1 cellular context compared by ENCODE assay signal in genomic region chr16:66894948-66895696, GRCh38.
TF ChIP-seq lines count a peak whose summit lies in the region.

No MANE protein-coding gene starts in this region.

TF ChIP-seq in HepG2, 621 proteins besides CTCF, POLR2A, EP300 and RAD21 (continued from another document and continues in another):
- TF ChIP-seq ZNF34 (CRISPR knock-in tag; IDR thresholded peaks at IDR 0.05; ENCODE audit: borderline replicate concordance) (no peak), ZSCAN9 (CRISPR knock-in tag; IDR thresholded peaks at IDR 0.05; ENCODE audit: borderline replicate concordance) (no peak), ZNF678 (CRISPR knock-in tag; IDR thresholded peaks at IDR 0.05) (0 out of 2 replicates have a peak, but pooled peaks have one; percentile 18), KAT7 (CRISPR knock-in tag; IDR thresholded peaks at IDR 0.05; ENCODE audit: borderline replicate concordance) (no peak), NFYB (CRISPR knock-in tag; IDR thresholded peaks at IDR 0.05) (no peak), ZBTB8A (CRISPR knock-in tag; IDR thresholded peaks at IDR 0.05; ENCODE audit: borderline replicate concordance, low read depth) (no peak), RFX1 (IDR thresholded peaks at IDR 0.05) (no peak), ZC3H13 (CRISPR knock-in tag; IDR thresholded peaks at IDR 0.05) (no peak), ZNF460 (CRISPR knock-in tag; IDR thresholded peaks at IDR 0.05; ENCODE audit: borderline replicate concordance) (no peak), CAMTA2 (CRISPR knock-in tag; IDR thresholded peaks at IDR 0.05; ENCODE audit: borderline replicate concordance) (no peak), GATAD1 (CRISPR knock-in tag; IDR thresholded peaks at IDR 0.05) (no peak; the same call in 1 of the 2 replicates), SALL2 (CRISPR knock-in tag; IDR thresholded peaks at IDR 0.05) (no peak), SP5 (CRISPR knock-in tag; IDR thresholded peaks at IDR 0.05; ENCODE audit: borderline replicate concordance, low read depth) (no peak), ZNF773 (CRISPR knock-in tag; IDR thresholded peaks at IDR 0.05; ENCODE audit: borderline replicate concordance) (no peak), ZNF142 (CRISPR knock-in tag; IDR thresholded peaks at IDR 0.05) (no peak), GZF1 (CRISPR knock-in tag; IDR thresholded peaks at IDR 0.05) (no peak), DNMT1 (CRISPR knock-in tag; IDR thresholded peaks at IDR 0.05) (no peak; the same call in 1 of the 2 replicates), ASH2L (IDR thresholded peaks at IDR 0.05; ENCODE audit: insufficient read length, low read depth, low read length) (no peak), ZSCAN29 (CRISPR knock-in tag; conservative IDR thresholded peaks at IDR 0.05) (no peak), ZBTB20 (CRISPR knock-in tag; IDR thresholded peaks at IDR 0.05; ENCODE audit: borderline replicate concordance, low read depth) (no peak), MZF1 (CRISPR knock-in tag; IDR thresholded peaks at IDR 0.05; ENCODE audit: borderline replicate concordance) (no peak), TCF7L2 (IDR thresholded peaks at IDR 0.05; ENCODE audit: low read depth, low read length) (no peak), PHF5A (CRISPR knock-in tag; IDR thresholded peaks at IDR 0.05; ENCODE audit: low read depth, unreplicated experiment) (no peak), HOXD1 (CRISPR knock-in tag; IDR thresholded peaks at IDR 0.05) (no peak), ZNF709 (CRISPR knock-in tag; IDR thresholded peaks at IDR 0.05) (no peak), ZBTB10 (CRISPR knock-in tag; IDR thresholded peaks at IDR 0.05; ENCODE audit: borderline replicate concordance) (no peak), ZNF629 (CRISPR knock-in tag; conservative IDR thresholded peaks at IDR 0.05) (no peak), NCOA1 (CRISPR knock-in tag; IDR thresholded peaks at IDR 0.05) (no peak), TSC22D2 (CRISPR knock-in tag; IDR thresholded peaks at IDR 0.05; ENCODE audit: borderline replicate concordance) (peak; percentile 63; the same call in 1 of the 2 replicates), ZNF224 (CRISPR knock-in tag; IDR thresholded peaks at IDR 0.05) (peak; percentile 52; the same call in 1 of the 2 replicates), ZFP82 (CRISPR knock-in tag; IDR thresholded peaks at IDR 0.05; ENCODE audit: borderline replicate concordance) (no peak), MXI1 (IDR thresholded peaks at IDR 0.05; ENCODE audit: borderline replicate concordance, low read depth, low read length) (no peak; the same call in 2 of the 3 replicates), ZFX (CRISPR knock-in tag; IDR thresholded peaks at IDR 0.05; ENCODE audit: low read depth) (peak; percentile 77), HHEX (CRISPR knock-in tag; IDR thresholded peaks at IDR 0.05) (no peak), RORA (CRISPR knock-in tag; IDR thresholded peaks at IDR 0.05) (no peak), ZFP62 (CRISPR knock-in tag; IDR thresholded peaks at IDR 0.05) (no peak), BHLHE40 (IDR thresholded peaks at IDR 0.05; ENCODE audit: low read length) (no peak), JUND (CRISPR knock-in tag; IDR thresholded peaks at IDR 0.05) (no peak), ZNF781 (CRISPR knock-in tag; IDR thresholded peaks at IDR 0.05; ENCODE audit: borderline replicate concordance, not compliant biosample characterization) (no peak)
- TF ChIP-seq, protein P1, sequence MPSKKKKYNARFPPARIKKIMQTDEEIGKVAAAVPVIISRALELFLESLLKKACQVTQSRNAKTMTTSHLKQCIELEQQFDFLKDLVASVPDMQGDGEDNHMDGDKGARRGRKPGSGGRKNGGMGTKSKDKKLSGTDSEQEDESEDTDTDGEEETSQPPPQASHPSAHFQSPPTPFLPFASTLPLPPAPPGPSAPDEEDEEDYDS (CRISPR knock-in tag; IDR thresholded peaks at IDR 0.05) = 0 out of 2 replicates have a peak, but pooled peaks have one; percentile 26
- TF ChIP-seq, protein P2, sequence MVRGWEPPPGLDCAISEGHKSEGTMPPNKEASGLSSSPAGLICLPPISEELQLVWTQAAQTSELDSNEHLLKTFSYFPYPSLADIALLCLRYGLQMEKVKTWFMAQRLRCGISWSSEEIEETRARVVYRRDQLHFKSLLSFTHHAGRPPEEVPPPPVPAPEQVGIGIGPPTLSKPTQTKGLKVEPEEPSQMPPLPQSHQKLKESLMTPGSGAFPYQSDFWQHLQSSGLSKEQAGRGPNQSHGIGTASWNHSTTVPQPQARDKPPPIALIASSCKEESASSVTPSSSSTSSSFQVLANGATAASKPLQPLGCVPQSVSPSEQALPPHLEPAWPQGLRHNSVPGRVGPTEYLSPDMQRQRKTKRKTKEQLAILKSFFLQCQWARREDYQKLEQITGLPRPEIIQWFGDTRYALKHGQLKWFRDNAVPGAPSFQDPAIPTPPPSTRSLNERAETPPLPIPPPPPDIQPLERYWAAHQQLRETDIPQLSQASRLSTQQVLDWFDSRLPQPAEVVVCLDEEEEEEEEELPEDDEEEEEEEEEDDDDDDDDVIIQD (CRISPR knock-in tag; IDR thresholded peaks at IDR 0.05; ENCODE audit: low read depth) = peak; percentile 64; the same call in 1 of the 2 replicates
- TF ChIP-seq, protein P3, sequence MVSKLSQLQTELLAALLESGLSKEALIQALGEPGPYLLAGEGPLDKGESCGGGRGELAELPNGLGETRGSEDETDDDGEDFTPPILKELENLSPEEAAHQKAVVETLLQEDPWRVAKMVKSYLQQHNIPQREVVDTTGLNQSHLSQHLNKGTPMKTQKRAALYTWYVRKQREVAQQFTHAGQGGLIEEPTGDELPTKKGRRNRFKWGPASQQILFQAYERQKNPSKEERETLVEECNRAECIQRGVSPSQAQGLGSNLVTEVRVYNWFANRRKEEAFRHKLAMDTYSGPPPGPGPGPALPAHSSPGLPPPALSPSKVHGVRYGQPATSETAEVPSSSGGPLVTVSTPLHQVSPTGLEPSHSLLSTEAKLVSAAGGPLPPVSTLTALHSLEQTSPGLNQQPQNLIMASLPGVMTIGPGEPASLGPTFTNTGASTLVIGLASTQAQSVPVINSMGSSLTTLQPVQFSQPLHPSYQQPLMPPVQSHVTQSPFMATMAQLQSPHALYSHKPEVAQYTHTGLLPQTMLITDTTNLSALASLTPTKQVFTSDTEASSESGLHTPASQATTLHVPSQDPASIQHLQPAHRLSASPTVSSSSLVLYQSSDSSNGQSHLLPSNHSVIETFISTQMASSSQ (IDR thresholded peaks at IDR 0.05; ENCODE audit: low read depth) = no peak
- TF ChIP-seq, protein P3 (CRISPR knock-in tag; IDR thresholded peaks at IDR 0.05; ENCODE audit: borderline replicate concordance) = no peak
- TF ChIP-seq, protein P4, sequence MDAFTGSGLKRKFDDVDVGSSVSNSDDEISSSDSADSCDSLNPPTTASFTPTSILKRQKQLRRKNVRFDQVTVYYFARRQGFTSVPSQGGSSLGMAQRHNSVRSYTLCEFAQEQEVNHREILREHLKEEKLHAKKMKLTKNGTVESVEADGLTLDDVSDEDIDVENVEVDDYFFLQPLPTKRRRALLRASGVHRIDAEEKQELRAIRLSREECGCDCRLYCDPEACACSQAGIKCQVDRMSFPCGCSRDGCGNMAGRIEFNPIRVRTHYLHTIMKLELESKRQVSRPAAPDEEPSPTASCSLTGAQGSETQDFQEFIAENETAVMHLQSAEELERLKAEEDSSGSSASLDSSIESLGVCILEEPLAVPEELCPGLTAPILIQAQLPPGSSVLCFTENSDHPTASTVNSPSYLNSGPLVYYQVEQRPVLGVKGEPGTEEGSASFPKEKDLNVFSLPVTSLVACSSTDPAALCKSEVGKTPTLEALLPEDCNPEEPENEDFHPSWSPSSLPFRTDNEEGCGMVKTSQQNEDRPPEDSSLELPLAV (CRISPR knock-in tag; conservative IDR thresholded peaks at IDR 0.05; ENCODE audit: low read depth) = no peak
- TF ChIP-seq, protein P5, sequence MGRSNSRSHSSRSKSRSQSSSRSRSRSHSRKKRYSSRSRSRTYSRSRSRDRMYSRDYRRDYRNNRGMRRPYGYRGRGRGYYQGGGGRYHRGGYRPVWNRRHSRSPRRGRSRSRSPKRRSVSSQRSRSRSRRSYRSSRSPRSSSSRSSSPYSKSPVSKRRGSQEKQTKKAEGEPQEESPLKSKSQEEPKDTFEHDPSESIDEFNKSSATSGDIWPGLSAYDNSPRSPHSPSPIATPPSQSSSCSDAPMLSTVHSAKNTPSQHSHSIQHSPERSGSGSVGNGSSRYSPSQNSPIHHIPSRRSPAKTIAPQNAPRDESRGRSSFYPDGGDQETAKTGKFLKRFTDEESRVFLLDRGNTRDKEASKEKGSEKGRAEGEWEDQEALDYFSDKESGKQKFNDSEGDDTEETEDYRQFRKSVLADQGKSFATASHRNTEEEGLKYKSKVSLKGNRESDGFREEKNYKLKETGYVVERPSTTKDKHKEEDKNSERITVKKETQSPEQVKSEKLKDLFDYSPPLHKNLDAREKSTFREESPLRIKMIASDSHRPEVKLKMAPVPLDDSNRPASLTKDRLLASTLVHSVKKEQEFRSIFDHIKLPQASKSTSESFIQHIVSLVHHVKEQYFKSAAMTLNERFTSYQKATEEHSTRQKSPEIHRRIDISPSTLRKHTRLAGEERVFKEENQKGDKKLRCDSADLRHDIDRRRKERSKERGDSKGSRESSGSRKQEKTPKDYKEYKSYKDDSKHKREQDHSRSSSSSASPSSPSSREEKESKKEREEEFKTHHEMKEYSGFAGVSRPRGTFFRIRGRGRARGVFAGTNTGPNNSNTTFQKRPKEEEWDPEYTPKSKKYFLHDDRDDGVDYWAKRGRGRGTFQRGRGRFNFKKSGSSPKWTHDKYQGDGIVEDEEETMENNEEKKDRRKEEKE (IDR thresholded peaks at IDR 0.05) = no peak
